ENCODE assay signal across 8 cellular contexts in genomic region chr12:31715283-31715825, GRCh38. TPM values are rescaled to one million over a fixed set of nuclear protein-coding genes. Genes with fewer than 3 reads are reported as not detected.
DNase-seq lines count a peak whose midpoint lies in the region; ATAC-seq and TF ChIP-seq lines count a peak whose summit lies in the region.

No MANE protein-coding gene starts in this region.

- ATAC-seq in GM19395 (IDR thresholded peaks at IDR 0.05; ENCODE audit: unreplicated experiment) = peak; percentile 96

- peak; percentile 89 for DNase-seq in CD1c-positive myeloid dendritic cell (ENCODE audit: extremely low spot score)
- peak; percentile 84 to 85 for DNase-seq in cardiac fibroblast (ENCODE audit: low read depth in 2 of 2)
- peak; percentile 54 for DNase-seq in pulmonary artery endothelial cell (ENCODE audit: low read depth, low spot score)
- DNase-seq in NCI-H526 treated with DMSO at 0.1 percent for 48 hours (lab: John Stamatoyannopoulos, UW) = no peak
- DNase-seq in NCI-H1092 treated with DMSO at 0.1 percent for 48 hours (lab: John Stamatoyannopoulos, UW) = no peak
- no peak for DNase-seq in NCI-H1105 treated with DMSO at 0.1 percent for 48 hours (lab: John Stamatoyannopoulos, UW)

- TF ChIP-seq CTCF in cardiac fibroblast (IDR thresholded peaks at IDR 0.05; ENCODE audit: low read depth, low read length) = no peak

- H3K27me3 ChIP-seq in HUES48 (ENCODE audit: control insufficient read depth, insufficient read depth, low read length) = no peaks in the 10 kb centered on the region

- no peak overlapping the region for H3K9ac ChIP-seq in HUES48 (ENCODE audit: low read depth, low read length)

- H3K9me3 ChIP-seq in HUES48 (ENCODE audit: control insufficient read depth, insufficient read depth, low read length) = no peaks in the 10 kb centered on the region

- H3K27ac ChIP-seq in HUES48 (ENCODE audit: low read depth, low read length) = peak overlapping the region; percentile 59

- no peaks in the 10 kb centered on the region for H3K36me3 ChIP-seq in HUES48 (ENCODE audit: control insufficient read depth, insufficient read depth, low read length)

- H3K4me3 ChIP-seq in HUES48 (ENCODE audit: low read depth, low read length) (no peak overlapping the region), cardiac fibroblast (replicated peaks in 1 of 2; ENCODE audit: low read depth in 2 of 2, low read length in 2 of 2) (no peak overlapping the region)

- H3K4me1 ChIP-seq in HUES48 (ENCODE audit: control insufficient read depth, insufficient read depth, low read length) = peaks cover 11% of the 10 kb centered on the region; the same call in 1 of the 2 replicates

RNA-seq across cellular contexts. Expression of gene AMN1, which starts 13.5 kb away (rescaled TPM):
- total RNA-seq in pulmonary artery endothelial cell = 12.3 and 18.3 TPM in 2 replicates

RNA-seq across cellular contexts. Expression of gene ETFBKMT, which starts 55.9 kb away (rescaled TPM):
- total RNA-seq in pulmonary artery endothelial cell = 2.7 and 3.4 TPM in 2 replicates

Comparison
In these comparisons a context has a peak if more than half of its experiments do, and no peak if none do; other contexts are left out.
1. DNase-seq: peak in CD1c-positive myeloid dendritic cell (single experiment), cardiac fibroblast (2 of 2) and pulmonary artery endothelial cell (single experiment); none in NCI-H526 treated with DMSO at 0.1 percent for 48 hours (single experiment), NCI-H1092 treated with DMSO at 0.1 percent for 48 hours (single experiment) and NCI-H1105 treated with DMSO at 0.1 percent for 48 hours (single experiment).